In genomic region chr2:131475831-131476230, GRCh38 we compare ENCODE assay signal across 24 cellular contexts. TPM values are rescaled to one million over a fixed set of nuclear protein-coding genes. Genes with fewer than 3 reads are reported as not detected.
"Had no signal": no experiment of that assay in that cellular context is flagged by ENCODE, and none has a peak within 500 bp of the region (broad histone marks: within the 10 kb centered on the region; RNA-seq: fewer than 3 reads in every experiment).

Gene TUBA3D, plus strand, starts transcription at chr2:131476119. Its CDS starts 81 bp downstream, at chr2:131476200.

- H2AFZ ChIP-seq: parathyroid adenoma had no signal

- H3K9me3 ChIP-seq: suprapubic skin had no signal

- ATAC-seq: activated CD8-positive, alpha-beta T cell treated with anti-CD3 and anti-CD28 coated beads, Interleukin-2, amount 10 ng/mL, durations not matched to agents 7 days and 5 days; activated naive CD8-positive, alpha-beta T cell treated with anti-CD3 and anti-CD28 coated beads, Interleukin-2, amount 50 U/mL, for 24 hours; natural killer cell; T-cell had no signal

- H3K27me3 Mint-ChIP-seq: activated CD4-positive, alpha-beta T cell treated with anti-CD3 and anti-CD28 coated beads, Interleukin-2, amount 10 ng/mL, durations not matched to agents 7 days and 5 days; activated naive CD4-positive, alpha-beta T cell treated with anti-CD3 and anti-CD28 coated beads, Interleukin-2, amount 10 ng/mL, durations not matched to agents 7 days and 5 days; activated naive CD8-positive, alpha-beta T cell treated with anti-CD3 and anti-CD28 coated beads, Interleukin-2, amount 50 U/mL, for 24 hours; brain; stimulated activated naive CD8-positive, alpha-beta T cell treated with anti-CD3 and anti-CD28 coated beads, Interleukin-15, Interleukin-2, amounts not matched to agents 100 ng/mL and 50 ng/mL, for 24 hours; T-cell; type B pancreatic cell had no signal

- H3K4me1 Mint-ChIP-seq: activated CD4-positive, alpha-beta T cell treated with anti-CD3 and anti-CD28 coated beads, Interleukin-2, amount 10 ng/mL, durations not matched to agents 7 days and 5 days; activated naive CD4-positive, alpha-beta T cell treated with anti-CD3 and anti-CD28 coated beads, Interleukin-2, amount 10 ng/mL, durations not matched to agents 7 days and 5 days; brain; natural killer cell; T-cell had no signal

- H3K36me3 Mint-ChIP-seq: natural killer cell, type B pancreatic cell had no signal

- H3K9ac ChIP-seq: parathyroid adenoma had no signal

- H3K4me3 Mint-ChIP-seq: activated CD4-positive, alpha-beta T cell treated with anti-CD3 and anti-CD28 coated beads, Interleukin-2, amount 10 ng/mL, durations not matched to agents 7 days and 5 days; activated CD8-positive, alpha-beta T cell treated with anti-CD3 and anti-CD28 coated beads, Interleukin-2, amount 10 ng/mL, durations not matched to agents 7 days and 5 days; activated naive CD4-positive, alpha-beta T cell treated with anti-CD3 and anti-CD28 coated beads, Interleukin-2, amount 10 ng/mL, durations not matched to agents 7 days and 5 days; activated naive CD8-positive, alpha-beta T cell treated with anti-CD3 and anti-CD28 coated beads, Interleukin-2, amount 50 U/mL, for 24 hours; brain; natural killer cell; stimulated activated naive CD8-positive, alpha-beta T cell treated with anti-CD3 and anti-CD28 coated beads, Interleukin-15, Interleukin-2, amounts not matched to agents 100 ng/mL and 50 ng/mL, for 24 hours; T-cell; type B pancreatic cell had no signal

- H3K79me2 ChIP-seq: parathyroid adenoma had no signal

- H3K27me3 ChIP-seq: dorsolateral prefrontal cortex, suprapubic skin had no signal

- H3K27ac ChIP-seq: dorsolateral prefrontal cortex, epithelial cell of prostate, parathyroid adenoma, suprapubic skin had no signal

- H3K9me3 Mint-ChIP-seq: activated CD4-positive, alpha-beta T cell treated with anti-CD3 and anti-CD28 coated beads, Interleukin-2, amount 10 ng/mL, durations not matched to agents 7 days and 5 days; activated naive CD4-positive, alpha-beta T cell treated with anti-CD3 and anti-CD28 coated beads, Interleukin-2, amount 10 ng/mL, durations not matched to agents 7 days and 5 days; activated naive CD8-positive, alpha-beta T cell treated with anti-CD3 and anti-CD28 coated beads, Interleukin-2, amount 50 U/mL, for 24 hours; brain; natural killer cell; stimulated activated naive CD8-positive, alpha-beta T cell treated with anti-CD3 and anti-CD28 coated beads, Interleukin-15, Interleukin-2, amounts not matched to agents 100 ng/mL and 50 ng/mL, for 24 hours; T-cell; type B pancreatic cell had no signal

- FAIRE-seq: colon had no signal

- H3K27ac Mint-ChIP-seq: activated CD4-positive, alpha-beta T cell treated with anti-CD3 and anti-CD28 coated beads, Interleukin-2, amount 10 ng/mL, durations not matched to agents 7 days and 5 days; activated CD8-positive, alpha-beta T cell treated with anti-CD3 and anti-CD28 coated beads, Interleukin-2, amount 10 ng/mL, durations not matched to agents 7 days and 5 days; activated naive CD4-positive, alpha-beta T cell treated with anti-CD3 and anti-CD28 coated beads, Interleukin-2, amount 10 ng/mL, durations not matched to agents 7 days and 5 days; activated naive CD8-positive, alpha-beta T cell treated with anti-CD3 and anti-CD28 coated beads, Interleukin-2, amount 50 U/mL, for 24 hours; brain; natural killer cell; stimulated activated naive CD8-positive, alpha-beta T cell treated with anti-CD3 and anti-CD28 coated beads, Interleukin-15, Interleukin-2, amounts not matched to agents 100 ng/mL and 50 ng/mL, for 24 hours; T-cell; type B pancreatic cell had no signal

- H3K4me3 ChIP-seq: dorsolateral prefrontal cortex, suprapubic skin had no signal

- DNase-seq: activated CD4-positive, alpha-beta T cell treated with anti-CD3 and anti-CD28 coated beads, Interleukin-2, amount 10 ng/mL, durations not matched to agents 7 days and 5 days; activated CD8-positive, alpha-beta memory T cell treated with anti-CD3 and anti-CD28 coated beads, Interleukin-2, amount 50 U/mL, for 4 hours; activated CD8-positive, alpha-beta T cell treated with anti-CD3 and anti-CD28 coated beads, Interleukin-2, amount 10 ng/mL, durations not matched to agents 7 days and 5 days; activated effector memory CD4-positive, alpha-beta T cell treated with Interleukin-2 at 50 U/mL for 16 hours; activated naive CD4-positive, alpha-beta T cell treated with anti-CD3 and anti-CD28 coated beads, Interleukin-2, amount 10 ng/mL, durations not matched to agents 7 days and 5 days; activated naive CD8-positive, alpha-beta T cell treated with anti-CD3 and anti-CD28 coated beads, Interleukin-2, amount 50 U/mL, for 24 hours; activated T-cell treated with anti-CD3 and anti-CD28 coated beads, Interleukin-2, amount 50 U/mL, for 48 hours; anterior cingulate cortex; central memory CD4-positive, alpha-beta T cell; dorsolateral prefrontal cortex; foreskin fibroblast; kidney glomerular epithelial cell; natural killer cell; stimulated activated CD4-positive, alpha-beta T cell treated with anti-CD3 and anti-CD28 coated beads, Interleukin-2, amount 100 ng/mL, for 24 hours; T-cell; T1000 had no signal

- H3K4me1 ChIP-seq: parathyroid adenoma, suprapubic skin had no signal

RNA-seq across cellular contexts. Expression of gene TUBA3D, which starts in this region (rescaled TPM):
- total RNA-seq: activated CD4-positive, alpha-beta T cell treated with anti-CD3 and anti-CD28 coated beads, Interleukin-2, amount 10 ng/mL, durations not matched to agents 7 days and 5 days; activated CD8-positive, alpha-beta T cell treated with anti-CD3 and anti-CD28 coated beads, Interleukin-2, amount 10 ng/mL, durations not matched to agents 7 days and 5 days; mesenteric fat pad; natural killer cell; suprapubic skin; T-cell had no signal
